1 cellular context compared by ENCODE assay signal in the genomic region with DNA sequence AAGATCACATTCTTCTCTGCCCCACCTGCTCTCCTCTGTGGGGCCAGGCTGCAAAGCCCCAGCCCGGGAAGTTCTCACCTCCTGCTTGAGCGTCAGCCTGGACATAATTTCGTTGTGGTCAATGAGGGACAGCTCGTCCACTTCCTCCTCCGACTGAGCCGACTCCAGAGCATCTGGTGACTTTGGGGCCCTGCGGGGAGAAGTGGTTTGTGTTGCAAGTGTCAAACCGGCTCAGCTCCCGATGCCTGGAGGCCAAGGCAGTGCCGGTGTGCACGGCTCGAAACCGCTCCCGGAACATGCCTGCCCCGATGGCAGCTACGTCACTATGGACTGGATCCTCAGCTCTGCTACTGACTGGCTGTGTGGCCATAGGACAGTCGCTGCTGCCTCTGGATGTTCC.
TF ChIP-seq lines count a peak whose summit lies in the region.

No MANE protein-coding gene starts in this region.

TF ChIP-seq in HepG2, 621 proteins besides CTCF, POLR2A, EP300 and RAD21:
- TF ChIP-seq, protein P1, sequence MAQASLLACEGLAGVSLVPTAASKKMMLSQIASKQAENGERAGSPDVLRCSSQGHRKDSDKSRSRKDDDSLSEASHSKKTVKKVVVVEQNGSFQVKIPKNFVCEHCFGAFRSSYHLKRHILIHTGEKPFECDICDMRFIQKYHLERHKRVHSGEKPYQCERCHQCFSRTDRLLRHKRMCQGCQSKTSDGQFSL (CRISPR knock-in tag; IDR thresholded peaks at IDR 0.05), result no peak
